In genomic region chr7:98230746-98231471, GRCh38 we compare ENCODE assay signal across 19 cellular contexts. TPM values are rescaled to one million over a fixed set of nuclear protein-coding genes. Genes with fewer than 3 reads are reported as not detected.
"Had no signal": no experiment of that assay in that cellular context is flagged by ENCODE, and none has a peak within 500 bp of the region (broad histone marks: within the 10 kb centered on the region; RNA-seq: fewer than 3 reads in every experiment).

No MANE protein-coding gene starts in this region.

- H3K27ac ChIP-seq: breast epithelium, VCaP had no signal

- H3K4me1 ChIP-seq: breast epithelium had no signal

- H3K27me3 Mint-ChIP-seq: activated CD4-positive, alpha-beta memory T cell treated with anti-CD3 and anti-CD28 coated beads for 36 hours; activated CD4-positive, alpha-beta T cell treated with anti-CD3 and anti-CD28 coated beads, Interleukin-2, amount 10 ng/mL, durations not matched to agents 7 days and 5 days; activated naive CD8-positive, alpha-beta T cell had no signal

- H3K9me3 ChIP-seq: breast epithelium had no signal

- H3K4me3 ChIP-seq: breast epithelium had no signal

- ATAC-seq: activated T-cell treated with anti-CD3 and anti-CD28 coated beads, Interleukin-2, amount 50 U/mL, for 4 hours had no signal

- H3K36me3 ChIP-seq: breast epithelium had no signal

- H3K36me3 Mint-ChIP-seq: activated naive CD8-positive, alpha-beta T cell had no signal

- H3K4me3 Mint-ChIP-seq: activated CD4-positive, alpha-beta memory T cell treated with anti-CD3 and anti-CD28 coated beads for 36 hours; activated CD4-positive, alpha-beta T cell treated with anti-CD3 and anti-CD28 coated beads, Interleukin-2, amount 10 ng/mL, durations not matched to agents 7 days and 5 days; activated naive CD4-positive, alpha-beta T cell treated with anti-CD3 and anti-CD28 coated beads for 36 hours; activated naive CD8-positive, alpha-beta T cell; activated T-cell treated with anti-CD3 and anti-CD28 coated beads, Interleukin-2, amount 50 U/mL, for 4 hours had no signal

- H3K27ac Mint-ChIP-seq: activated CD4-positive, alpha-beta memory T cell treated with anti-CD3 and anti-CD28 coated beads for 36 hours; activated CD4-positive, alpha-beta T cell treated with anti-CD3 and anti-CD28 coated beads, Interleukin-2, amount 10 ng/mL, durations not matched to agents 7 days and 5 days; activated naive CD4-positive, alpha-beta T cell treated with anti-CD3 and anti-CD28 coated beads for 36 hours; activated naive CD8-positive, alpha-beta T cell had no signal

- H3K27me3 ChIP-seq: breast epithelium had no signal

- FAIRE-seq: RCC 7860 had no signal

- H3K4me1 Mint-ChIP-seq: activated CD4-positive, alpha-beta T cell treated with anti-CD3 and anti-CD28 coated beads, Interleukin-2, amount 10 ng/mL, durations not matched to agents 7 days and 5 days had no signal

- DNase-seq: activated CD4-positive, alpha-beta memory T cell treated with anti-CD3 and anti-CD28 coated beads for 36 hours; activated CD4-positive, alpha-beta T cell treated with anti-CD3 and anti-CD28 coated beads, Interleukin-2, amount 10 ng/mL, durations not matched to agents 7 days and 5 days; activated CD4-positive, CD25-positive, alpha-beta regulatory T cell; activated CD8-positive, alpha-beta memory T cell treated with anti-CD3 and anti-CD28 coated beads for 24 hours; activated gamma-delta T cell; activated naive CD4-positive, alpha-beta T cell treated with anti-CD3 and anti-CD28 coated beads for 36 hours; activated T-cell treated with anti-CD3 and anti-CD28 coated beads, Interleukin-2, amount 50 U/mL, for 4 hours; MM.1S; NCI-H1105; NCI-H1436 treated with DMSO at 0.1 percent for 48 hours; NCI-H187; NCI-H2081; NCI-H446; NCI-H524; SIG-M5 had no signal

- H3K9me3 Mint-ChIP-seq: activated CD4-positive, alpha-beta memory T cell treated with anti-CD3 and anti-CD28 coated beads for 36 hours; activated CD4-positive, alpha-beta T cell treated with anti-CD3 and anti-CD28 coated beads, Interleukin-2, amount 10 ng/mL, durations not matched to agents 7 days and 5 days; activated naive CD4-positive, alpha-beta T cell treated with anti-CD3 and anti-CD28 coated beads for 36 hours; activated T-cell treated with anti-CD3 and anti-CD28 coated beads, Interleukin-2, amount 50 U/mL, for 4 hours had no signal

RNA-seq across cellular contexts. Expression of gene BHLHA15, which starts 19.7 kb away (rescaled TPM):
- total RNA-seq: activated CD4-positive, alpha-beta T cell treated with anti-CD3 and anti-CD28 coated beads, Interleukin-2, amount 10 ng/mL, durations not matched to agents 7 days and 5 days had no signal
